ENCODE assay signal across 9 cellular contexts in the genomic region with DNA sequence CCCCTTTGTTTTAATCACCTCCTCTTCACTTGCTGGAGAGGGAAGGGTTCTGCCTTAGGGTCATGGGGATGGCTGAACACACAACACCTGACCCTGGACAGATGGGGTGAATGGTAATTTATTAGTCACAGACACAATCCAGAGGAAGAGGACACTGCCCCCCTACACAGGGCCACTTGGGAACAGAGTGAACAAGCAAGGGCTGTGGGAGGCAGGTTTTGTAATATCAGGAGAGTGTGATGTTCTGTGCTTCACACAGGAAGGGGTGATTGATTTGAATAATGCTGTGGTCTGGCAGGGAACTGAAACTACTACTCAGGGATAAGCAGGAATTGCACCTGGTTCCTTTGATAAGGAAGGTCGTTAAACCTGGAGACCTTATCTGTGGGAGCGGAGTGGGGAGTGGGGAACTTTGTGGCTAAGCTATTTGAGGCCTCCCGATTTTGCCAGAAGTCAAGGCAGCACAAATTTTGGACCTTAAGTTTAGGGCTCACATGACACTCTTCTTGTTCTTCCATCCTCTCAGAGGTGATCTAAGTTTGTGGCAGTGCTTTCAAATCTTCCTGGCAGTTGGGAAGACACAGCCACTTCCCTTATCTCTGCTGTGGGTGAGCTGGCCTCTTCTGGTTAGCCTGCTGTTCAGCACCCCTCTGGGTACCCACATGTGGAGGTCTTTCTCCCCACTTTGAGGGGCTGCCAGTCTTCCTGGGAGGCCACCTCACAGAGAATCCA.
DNase-seq lines count a peak whose midpoint lies in the region; ATAC-seq and TF ChIP-seq lines count a peak whose summit lies in the region.
"Had no signal": no experiment of that assay in that cellular context is flagged by ENCODE, and none has a peak within 500 bp of the region (broad histone marks: within the 10 kb centered on the region; RNA-seq: fewer than 3 reads in every experiment).

No MANE protein-coding gene starts in this region.

- peak; percentile 49 for DNase-seq in DMS53 (lab: John Stamatoyannopoulos, UW)
- DNase-seq in DMS53 treated with DMSO at 0.1 percent for 48 hours (lab: John Stamatoyannopoulos, UW; ENCODE audit: unreplicated experiment) = no peak
- DNase-seq in activated B cell treated with CpG ODN at 0.5 μM for 24 hours = no peak
- DNase-seq in progenitor cell of endocrine pancreas (ENCODE audit: low spot score, unreplicated experiment) = no peak
- DNase-seq in adrenal gland = no peak
- no peak for DNase-seq in cerebellar cortex (ENCODE audit: low spot score)
- DNase-seq in medulla oblongata (ENCODE audit: extremely low spot score) = no peak
- DNase-seq: T-helper 17 cell had no signal

- H3K4me1 Mint-ChIP-seq in activated B cell treated with CpG ODN at 0.5 μM for 24 hours = peaks cover 41% of the 10 kb centered on the region
- H3K4me1 Mint-ChIP-seq in progenitor cell of endocrine pancreas (ENCODE audit: low read depth) = peaks cover 38% of the 10 kb centered on the region

- no peaks in the 10 kb centered on the region for H3K9me3 ChIP-seq in adrenal gland (replicated peaks in 1 of 3)

- intact Hi-C loops in activated B cell treated with CpG ODN at 0.5 μM for 24 hours (cut with micrococcal nuclease) = no loop called here
- intact Hi-C loops in adrenal gland (cut with DNase I) = no loop called here

- no peaks in the 10 kb centered on the region for H3K27me3 Mint-ChIP-seq in activated B cell treated with CpG ODN at 0.5 μM for 24 hours
- H3K27me3 Mint-ChIP-seq in progenitor cell of endocrine pancreas = no peaks in the 10 kb centered on the region

- no peak overlapping the region for H3K4me3 ChIP-seq in adrenal gland

- TF ChIP-seq POLR2A in adrenal gland (IDR thresholded peaks at IDR 0.05) = no peak

- TF ChIP-seq CTCF in activated B cell treated with CpG ODN at 0.5 μM for 24 hours (IDR thresholded peaks at IDR 0.05) (no peak), progenitor cell of endocrine pancreas (IDR thresholded peaks at IDR 0.05; ENCODE audit: unreplicated experiment) (no peak), adrenal gland (IDR thresholded peaks at IDR 0.05) (no peak)

- peak overlapping the region; percentile 30 for H3K4me3 Mint-ChIP-seq in activated B cell treated with CpG ODN at 0.5 μM for 24 hours
- H3K4me3 Mint-ChIP-seq in progenitor cell of endocrine pancreas (ENCODE audit: low read depth) = no peak overlapping the region
- H3K4me3 Mint-ChIP-seq: T-helper 17 cell had no signal

- H3K9me3 Mint-ChIP-seq in activated B cell treated with CpG ODN at 0.5 μM for 24 hours (no peaks in the 10 kb centered on the region), progenitor cell of endocrine pancreas (ENCODE audit: low read depth) (no peaks in the 10 kb centered on the region)

- CTCF ChIA-PET in activated B cell treated with CpG ODN at 0.5 μM for 24 hours (lab: Charles Lee) = no interaction called here

- H3K36me3 Mint-ChIP-seq in activated B cell treated with CpG ODN at 0.5 μM for 24 hours (ENCODE audit: low read depth) (no peaks in the 10 kb centered on the region), progenitor cell of endocrine pancreas (ENCODE audit: insufficient read depth) (no peaks in the 10 kb centered on the region)

- H3K36me3 ChIP-seq in adrenal gland (replicated peaks in 1 of 2) = no peaks in the 10 kb centered on the region

- H3K27ac ChIP-seq in adrenal gland = no peak overlapping the region

- WGBS in adrenal gland, 4 donors = 36 to 70% (median 46%) methylated on average over 3 of the region's 3 CpGs

- peaks cover 0 to 11% of the 10 kb centered on the region in 2 donors for H3K4me1 ChIP-seq in adrenal gland (replicated peaks in 1 of 2)

- ATAC-seq in HG03354 (IDR thresholded peaks at IDR 0.05; ENCODE audit: poor library complexity, severe bottlenecking, unreplicated experiment) = peak; percentile 63
- peak; percentile 31 for ATAC-seq in activated B cell treated with CpG ODN at 0.5 μM for 24 hours (ENCODE audit: low read depth)
- ATAC-seq: T-helper 17 cell had no signal

- POLR2A ChIA-PET in activated B cell treated with CpG ODN at 0.5 μM for 24 hours (lab: Charles Lee) = no interaction called here

- H3K27me3 ChIP-seq in adrenal gland = no peaks in the 10 kb centered on the region

- peak overlapping the region; percentile 38 for H3K27ac Mint-ChIP-seq in activated B cell treated with CpG ODN at 0.5 μM for 24 hours
- H3K27ac Mint-ChIP-seq in progenitor cell of endocrine pancreas = peak overlapping the region; percentile 57
- H3K27ac Mint-ChIP-seq: T-helper 17 cell had no signal
